28 cellular contexts compared by ENCODE assay signal in the genomic region with DNA sequence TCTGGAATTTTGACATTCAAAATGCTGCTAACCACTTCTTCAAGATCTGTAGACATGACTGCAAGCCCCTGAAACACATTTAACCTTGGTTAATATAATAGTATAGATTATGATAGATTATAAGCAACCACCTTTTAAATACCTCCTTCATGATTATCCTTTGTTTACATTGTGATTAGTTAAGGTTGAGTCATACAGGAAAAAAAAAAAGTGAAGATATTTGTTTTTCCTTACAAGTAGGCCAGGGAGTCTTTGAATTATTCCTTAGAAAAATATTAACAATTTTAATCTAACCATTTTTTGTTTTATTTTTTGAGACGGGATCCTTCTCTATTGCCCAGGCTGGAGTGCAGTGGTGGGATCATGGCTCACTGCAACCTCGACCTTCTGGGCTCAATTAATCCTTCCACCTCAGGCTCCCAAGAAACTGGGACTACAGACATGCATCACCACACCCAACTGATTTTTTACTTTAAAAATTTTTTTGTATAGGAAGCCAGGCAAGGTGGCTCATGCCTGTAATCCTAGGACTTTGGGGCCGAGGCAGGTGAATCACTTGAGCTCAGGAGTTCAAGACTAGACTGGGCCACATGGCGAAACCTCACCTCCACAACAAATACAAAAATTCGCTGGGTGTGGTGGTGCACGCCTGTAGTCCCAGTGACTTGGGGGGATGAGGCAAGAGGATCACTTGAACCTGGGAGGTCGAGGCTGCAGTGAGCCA.
DNase-seq lines count a peak whose midpoint lies in the region; ATAC-seq and TF ChIP-seq lines count a peak whose summit lies in the region.
"Had no signal": no experiment of that assay in that cellular context is flagged by ENCODE, and none has a peak within 500 bp of the region (broad histone marks: within the 10 kb centered on the region; RNA-seq: fewer than 3 reads in every experiment).

No MANE protein-coding gene starts in this region.

- H3K9me3 Mint-ChIP-seq in GM23338, result no peaks in the 10 kb centered on the region

- dilution Hi-C loops in mammary epithelial cell (cut with HindIII; ENCODE audit: low sequenced_read_pairs), result no loop called here

- H3K4me1 Mint-ChIP-seq in GM23338, result peaks cover 14% of the 10 kb centered on the region; the same call in 2 of the 3 replicates
- H3K4me1 Mint-ChIP-seq: activated B cell treated with CpG ODN at 0.5 μM for 24 hours; activated naive CD4-positive, alpha-beta T cell treated with anti-CD3 and anti-CD28 coated beads, Interleukin-2, amount 10 ng/mL, durations not matched to agents 7 days and 5 days; CD14-positive monocyte; natural killer cell had no signal

- in situ Hi-C loops in mammary epithelial cell (cut with MboI; ENCODE audit: low sequenced_read_pairs in 2 of 2), result no loop called here

- H3K4me3 ChIP-seq in HCT116 (replicated peaks in 1 of 2; ENCODE audit: low read depth in 1 of 2, low read length in 2 of 2) (no peak overlapping the region), PC-3 (ENCODE audit: low read length) (peak overlapping the region; percentile 41), mammary epithelial cell (replicated peaks in 1 of 3; ENCODE audit: insufficient read depth in 1 of 3, low read depth in 2 of 3, low read length in 3 of 3) (no peak overlapping the region), left lung (no peak overlapping the region), GM23338 (no peak overlapping the region)
- H3K4me3 ChIP-seq: Peyer's patch, right atrium auricular region, SJSA1, smooth muscle cell, stomach, thyroid gland had no signal

- no peak for TF ChIP-seq CTCF in HCT116 (IDR thresholded peaks at IDR 0.05 in 2 of 3, conservative IDR thresholded peaks at IDR 0.05 in 1 of 3; ENCODE audit: borderline replicate concordance in 1 of 3, insufficient read depth in 1 of 3, low read depth in 2 of 3, low read length in 2 of 3)
- TF ChIP-seq CTCF in PC-3 (conservative IDR thresholded peaks at IDR 0.05; ENCODE audit: low read depth, low read length), result no peak
- no peak for TF ChIP-seq CTCF in mammary epithelial cell (conservative IDR thresholded peaks at IDR 0.05 in 1 of 2, IDR thresholded peaks at IDR 0.05 in 1 of 2; ENCODE audit: extremely low read depth in 1 of 2, insufficient read depth in 1 of 2, low read depth in 1 of 2, low read length in 2 of 2)
- no peak for TF ChIP-seq CTCF in left lung (IDR thresholded peaks at IDR 0.05)
- TF ChIP-seq CTCF in GM23338 (conservative IDR thresholded peaks at IDR 0.05; ENCODE audit: low read depth in 2 of 2), result no peak

- peak overlapping the region; percentile 51 for H3K4me2 ChIP-seq in HCT116 (ENCODE audit: low read length)
- H3K4me2 ChIP-seq in PC-3 (ENCODE audit: low read length), result peak overlapping the region; percentile 78
- H3K4me2 ChIP-seq in mammary epithelial cell (ENCODE audit: insufficient read depth, low read depth, low read length), result no peak overlapping the region
- no peak overlapping the region for H3K4me2 ChIP-seq in GM23338
- H3K4me2 ChIP-seq: smooth muscle cell had no signal

- 73% methylated on average over 7 of the region's 7 CpGs for WGBS in mammary epithelial cell (ENCODE audit: low coverage, missing lambda C conversion rate)

- no TSS peak for BruUV-seq in HCT116 (replicated peaks; lab: Mats Ljungman, UMichigan)
- no TSS peak for BruUV-seq in PC-3 (replicated peaks; lab: Mats Ljungman, UMichigan)
- BruUV-seq in mammary epithelial cell (replicated peaks; lab: Mats Ljungman, UMichigan), result no TSS peak

- TF ChIP-seq POLR2A in HCT116 (IDR thresholded peaks at IDR 0.05; ENCODE audit: borderline replicate concordance, extremely low read depth, insufficient read depth, insufficient read length) (no peak), GM18505 (IDR thresholded peaks at IDR 0.05; ENCODE audit: borderline replicate concordance, extremely low read depth, insufficient read depth, insufficient read length) (no peak)

- H3K27me3 Mint-ChIP-seq in GM23338 (ENCODE audit: insufficient read depth, low read depth, poor library complexity), result peaks cover 1% of the 10 kb centered on the region
- H3K27me3 Mint-ChIP-seq: activated B cell treated with CpG ODN at 0.5 μM for 24 hours; activated naive CD4-positive, alpha-beta T cell treated with anti-CD3 and anti-CD28 coated beads, Interleukin-2, amount 10 ng/mL, durations not matched to agents 7 days and 5 days had no signal

- intact Hi-C loops in HCT116 (cut with micrococcal nuclease), result no loop called here
- intact Hi-C loops in PC-3 (cut with micrococcal nuclease), result no loop called here
- intact Hi-C loops in mammary epithelial cell (cut with micrococcal nuclease), result no loop called here
- intact Hi-C loops in left lung (cut with DNase I), result no loop called here

- H3K27me3 ChIP-seq in HCT116 (ENCODE audit: insufficient read depth, low read length) (no peaks in the 10 kb centered on the region), PC-3 (ENCODE audit: low read length) (no peaks in the 10 kb centered on the region), mammary epithelial cell (ENCODE audit: insufficient read depth, low read length) (no peaks in the 10 kb centered on the region), left lung (no peaks in the 10 kb centered on the region), GM23338 (ENCODE audit: insufficient read depth) (no peaks in the 10 kb centered on the region)
- H3K27me3 ChIP-seq: Peyer's patch, right atrium auricular region, SJSA1, stomach, thyroid gland had no signal

- no peak overlapping the region for H3K4me3 Mint-ChIP-seq in GM23338
- H3K4me3 Mint-ChIP-seq: activated B cell treated with CpG ODN at 0.5 μM for 24 hours; activated naive CD4-positive, alpha-beta T cell treated with anti-CD3 and anti-CD28 coated beads, Interleukin-2, amount 10 ng/mL, durations not matched to agents 7 days and 5 days; activated T-helper 1 cell treated with anti-CD3 and anti-CD28 coated beads, Interleukin-12 subunit alpha, Interleukin-12 subunit beta, Interleukin-2, Interleukin-4 antibody, amounts not matched to agents 30 ng/mL and 10 ng/mL and 1 ng/mL, durations not matched to agents 14 hours and 24 hours and 36 hours; CD14-positive monocyte; natural killer cell had no signal

- CTCF ChIA-PET in HCT116 (lab: Charles Lee), result no interaction called here
- CTCF ChIA-PET in PC-3 (lab: Charles Lee), result no interaction called here
- CTCF ChIA-PET in mammary epithelial cell (lab: Charles Lee; ENCODE audit: low non-redundant PET), result interaction anchor here (0.6 kb wide), 1 partner anchor 364 kb away, joined by 6 read pairs; no protein-coding TSS in a partner anchor

- TF ChIP-seq RAD21 in HCT116 (IDR thresholded peaks at IDR 0.05; ENCODE audit: low read depth), result no peak

- peaks cover 4% of the 10 kb centered on the region for H3F3A ChIP-seq in PC-3 (ENCODE audit: low read length, unreplicated experiment)
- no peaks in the 10 kb centered on the region for H3F3A ChIP-seq in GM23338 (replicated peaks; ENCODE audit: low read depth)

- DNase-seq in HCT116 (ENCODE audit: low read depth, low spot score) (peak; percentile 44), PC-3 (peak; percentile 88), mammary epithelial cell (peak; percentile 33), left lung (no peak), GM23338 (ENCODE audit: low spot score) (no peak)
- DNase-seq in stimulated activated CD4-positive, alpha-beta T cell treated with anti-CD3 and anti-CD28 coated beads, Interleukin-4, amount 100 ng/mL, for 24 hours, result no peak
- DNase-seq: activated B cell treated with CpG ODN at 0.5 μM for 24 hours; activated CD4-positive, alpha-beta T cell treated with anti-CD3 and anti-CD28 coated beads, Interleukin-2, amount 50 U/mL, for 48 hours; activated naive CD4-positive, alpha-beta T cell treated with anti-CD3 and anti-CD28 coated beads, Interleukin-2, amount 10 ng/mL, durations not matched to agents 7 days and 5 days; amygdala; central memory CD4-positive, alpha-beta T cell; natural killer cell; NCI-H1048; NCI-H1694; NCI-H524 treated with DMSO at 0.1 percent for 48 hours; NK-92 treated with Interleukin-12 subunit alpha and Interleukin-12 subunit beta, amount 100 ng/mL, for 24 hours; Peyer's patch; stimulated activated CD4-positive, alpha-beta T cell treated with anti-CD3 and anti-CD28 coated beads, Interleukin-1b, Interleukin-23, amount 100 ng/mL, for 48 hours; stomach; T-helper 1 cell; thyroid gland had no signal

- no peak overlapping the region for H3K9ac ChIP-seq in HCT116 (ENCODE audit: low read length)
- peak overlapping the region; percentile 42; the same call in 1 of the 2 replicates for H3K9ac ChIP-seq in PC-3 (ENCODE audit: low read length)
- H3K9ac ChIP-seq in mammary epithelial cell (ENCODE audit: insufficient read depth, low read length), result no peak overlapping the region

- no peak overlapping the region for H3K27ac ChIP-seq in HCT116 (ENCODE audit: low read depth, low read length)
- H3K27ac ChIP-seq in PC-3 (ENCODE audit: low read length), result peak overlapping the region; percentile 93
- no peak overlapping the region for H3K27ac ChIP-seq in mammary epithelial cell (ENCODE audit: insufficient read depth, low read depth, low read length)
- H3K27ac ChIP-seq in left lung, result no peak overlapping the region
- no peak overlapping the region for H3K27ac ChIP-seq in GM23338 (ENCODE audit: low read depth)
- H3K27ac ChIP-seq: Peyer's patch, right atrium auricular region, SJSA1, thyroid gland had no signal

- H3K9me3 ChIP-seq in HCT116 (ENCODE audit: control insufficient read depth in 1 of 2, insufficient read depth in 1 of 2, low read depth in 1 of 2, low read length in 2 of 2) (no peaks in the 10 kb centered on the region), PC-3 (ENCODE audit: low read length) (no peaks in the 10 kb centered on the region), mammary epithelial cell (replicated peaks; ENCODE audit: insufficient read depth, low read length) (no peaks in the 10 kb centered on the region), left lung (peaks cover 0 to 3% of the 10 kb centered on the region in 2 donors)
- H3K9me3 ChIP-seq: Peyer's patch, SJSA1, thyroid gland had no signal

- RAD21 ChIA-PET in HCT116 (lab: Charles Lee; ENCODE audit: low non-redundant PET in 1 of 2, low total read pairs in 2 of 2, uncharacterized antibody in 2 of 2, unreplicated experiment in 2 of 2), result no interaction called here

- no peaks in the 10 kb centered on the region for H3K36me3 ChIP-seq in HCT116 (ENCODE audit: control insufficient read depth in 1 of 2, insufficient read depth in 2 of 2, low read length in 2 of 2)
- no peaks in the 10 kb centered on the region for H3K36me3 ChIP-seq in PC-3 (ENCODE audit: low read depth, low read length)
- H3K36me3 ChIP-seq in mammary epithelial cell (ENCODE audit: insufficient read depth, low read length), result no peaks in the 10 kb centered on the region
- no peaks in the 10 kb centered on the region for H3K36me3 ChIP-seq in left lung
- H3K36me3 ChIP-seq in GM23338 (ENCODE audit: insufficient read depth), result no peaks in the 10 kb centered on the region
- H3K36me3 ChIP-seq: Peyer's patch, right atrium auricular region, SJSA1, stomach, thyroid gland had no signal

- H3K79me2 ChIP-seq in HCT116 (ENCODE audit: insufficient read depth, low read length), result no peaks in the 10 kb centered on the region
- no peaks in the 10 kb centered on the region for H3K79me2 ChIP-seq in PC-3 (ENCODE audit: low read length)
- no peaks in the 10 kb centered on the region for H3K79me2 ChIP-seq in mammary epithelial cell (ENCODE audit: insufficient read depth, low read length)
- H3K79me2 ChIP-seq in GM23338 (replicated peaks; ENCODE audit: insufficient read depth), result no peaks in the 10 kb centered on the region

- POLR2A ChIA-PET in HCT116 (lab: Charles Lee) (no interaction called here), PC-3 (lab: Charles Lee; ENCODE audit: unreplicated experiment) (no interaction called here)

- peak; percentile 75 for ATAC-seq in HCT116
- peak; percentile 78 for ATAC-seq in PC-3
- peak; percentile 63 for ATAC-seq in left lung
- ATAC-seq in GM18505 (IDR thresholded peaks at IDR 0.05; ENCODE audit: unreplicated experiment), result no peak
- ATAC-seq in HG02678 (IDR thresholded peaks at IDR 0.05; ENCODE audit: unreplicated experiment), result no peak
- ATAC-seq in GM23338, result no peak
- ATAC-seq: natural killer cell had no signal

- no peak overlapping the region for H3K27ac Mint-ChIP-seq in GM23338
- H3K27ac Mint-ChIP-seq: activated B cell treated with CpG ODN at 0.5 μM for 24 hours; activated naive CD4-positive, alpha-beta T cell treated with anti-CD3 and anti-CD28 coated beads, Interleukin-2, amount 10 ng/mL, durations not matched to agents 7 days and 5 days; activated T-helper 1 cell treated with anti-CD3 and anti-CD28 coated beads, Interleukin-12 subunit alpha, Interleukin-12 subunit beta, Interleukin-2, Interleukin-4 antibody, amounts not matched to agents 30 ng/mL and 10 ng/mL and 1 ng/mL, durations not matched to agents 14 hours and 24 hours and 36 hours; CD14-positive monocyte; natural killer cell had no signal

- H3K9me2 ChIP-seq in HCT116 (ENCODE audit: insufficient read depth) (no peaks in the 10 kb centered on the region), PC-3 (replicated peaks; ENCODE audit: low read length) (no peaks in the 10 kb centered on the region), GM23338 (ENCODE audit: insufficient read depth) (no peaks in the 10 kb centered on the region)

- H3K36me3 Mint-ChIP-seq in GM23338 (ENCODE audit: low read depth), result no peaks in the 10 kb centered on the region; the same call in 1 of the 3 replicates
- H3K36me3 Mint-ChIP-seq: activated naive CD4-positive, alpha-beta T cell treated with anti-CD3 and anti-CD28 coated beads, Interleukin-2, amount 10 ng/mL, durations not matched to agents 7 days and 5 days; CD14-positive monocyte; natural killer cell had no signal

- H3K4me1 ChIP-seq in HCT116 (ENCODE audit: control insufficient read depth in 1 of 2, insufficient read depth in 2 of 2, low read length in 2 of 2) (peaks cover 11 to 17% of the 10 kb centered on the region in 2 experiments; a peak in 3 of 4 replicates), PC-3 (ENCODE audit: insufficient read depth, low read length) (peaks cover 26% of the 10 kb centered on the region), mammary epithelial cell (ENCODE audit: insufficient read depth, low read length) (no peaks in the 10 kb centered on the region), left lung (no peaks in the 10 kb centered on the region), GM23338 (ENCODE audit: insufficient read depth) (peaks cover 6% of the 10 kb centered on the region)
- H3K4me1 ChIP-seq: Peyer's patch, right atrium auricular region, SJSA1, stomach, thyroid gland had no signal

- H4K20me1 ChIP-seq in HCT116 (ENCODE audit: insufficient read depth) (no peaks in the 10 kb centered on the region), PC-3 (ENCODE audit: low read length) (no peaks in the 10 kb centered on the region), mammary epithelial cell (ENCODE audit: insufficient read depth, low read length) (no peaks in the 10 kb centered on the region), GM23338 (replicated peaks; ENCODE audit: insufficient read depth) (no peaks in the 10 kb centered on the region)

- H2AFZ ChIP-seq in HCT116 (ENCODE audit: low read depth, low read length, poor library complexity, severe bottlenecking) (no peak overlapping the region), PC-3 (ENCODE audit: low read length) (peak overlapping the region; percentile 56; the same call in 1 of the 2 replicates), mammary epithelial cell (ENCODE audit: low read depth, low read length) (no peak overlapping the region), GM23338 (no peak overlapping the region)

Comparison
In these comparisons a context has a peak if more than half of its experiments do, and no peak if none do; other contexts are left out.
1. ATAC-seq: peak in HCT116 (single experiment), PC-3 (single experiment) and left lung (single experiment); none in GM18505 (single experiment), HG02678 (single experiment) and GM23338 (single experiment).
2. DNase-seq: peak in HCT116 (single experiment), PC-3 (single experiment) and mammary epithelial cell (single experiment); none in left lung (0 of 2), GM23338 (single experiment) and stimulated activated CD4-positive, alpha-beta T cell treated with anti-CD3 and anti-CD28 coated beads, Interleukin-4, amount 100 ng/mL, for 24 hours (single experiment).
3. H3K4me2 ChIP-seq: peak in HCT116 (single experiment) and PC-3 (single experiment); none in mammary epithelial cell (single experiment) and GM23338 (single experiment).